Comparison of ENCODE assay signal across 23 cellular contexts in the genomic region with DNA sequence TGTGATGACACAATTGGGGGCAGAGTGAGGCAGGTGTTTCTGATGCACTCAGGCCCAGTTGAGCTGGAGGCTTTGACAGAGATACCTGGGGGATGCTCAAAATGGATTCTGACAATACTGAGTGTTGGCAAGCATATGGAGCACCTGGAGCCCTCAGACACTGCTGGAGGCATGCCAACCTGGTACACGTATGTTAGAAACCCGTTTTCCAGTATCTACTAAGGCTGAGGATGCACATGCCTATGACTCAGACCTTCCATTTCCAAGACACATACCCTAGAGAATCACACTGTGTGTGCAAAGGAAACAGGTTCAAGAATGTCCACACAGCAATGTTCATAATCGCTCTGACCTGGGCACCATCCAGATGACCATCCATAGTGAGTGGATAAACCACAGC. TPM values are rescaled to one million over a fixed set of nuclear protein-coding genes. Genes with fewer than 3 reads are reported as not detected.
"Had no signal": no experiment of that assay in that cellular context is flagged by ENCODE, and none has a peak within 500 bp of the region (broad histone marks: within the 10 kb centered on the region; RNA-seq: fewer than 3 reads in every experiment).

No MANE protein-coding gene starts in this region.

- H2AFZ ChIP-seq: hepatocyte had no signal

- H3K4me3 ChIP-seq: hepatocyte, left ventricle myocardium inferior, psoas muscle, right atrium auricular region, thoracic aorta, upper lobe of left lung had no signal

- H3K4me2 ChIP-seq: hepatocyte had no signal

- H3K36me3 ChIP-seq: left ventricle myocardium inferior, right atrium auricular region, thoracic aorta, upper lobe of left lung had no signal

- ATAC-seq: natural killer cell, psoas muscle, WTC11 had no signal

- H3K36me3 Mint-ChIP-seq: natural killer cell had no signal

- FAIRE-seq: endometrium had no signal

- DNase-seq: activated CD4-positive, alpha-beta T cell treated with anti-CD3 and anti-CD28 coated beads, Interleukin-2, amount 50 U/mL, for 48 hours; amygdala; cerebellar nuclear complex; cortex of kidney; foreskin melanocyte; glutamatergic neuron; immature natural killer cell; kidney glomerular epithelial cell; left ventricle myocardium inferior; midbrain; natural killer cell; stimulated activated CD4-positive, alpha-beta T cell treated with anti-CD3 and anti-CD28 coated beads, Interleukin-4, amount 100 ng/mL, for 24 hours; stimulated activated naive CD4-positive, alpha-beta T cell treated with Interleukin-2 at 50 U/mL for 16 hours; T1000; upper lobe of left lung had no signal

- H3K4me3 Mint-ChIP-seq: activated T-helper 1 cell treated with anti-CD3 and anti-CD28 coated beads, Interleukin-12 subunit alpha, Interleukin-12 subunit beta, Interleukin-2, Interleukin-4 antibody, amounts not matched to agents 30 ng/mL and 10 ng/mL and 1 ng/mL, durations not matched to agents 14 hours and 24 hours and 36 hours; immature natural killer cell; natural killer cell; WTC11 had no signal

- H3K27ac ChIP-seq: hepatocyte, left ventricle myocardium inferior, psoas muscle, right atrium auricular region, thoracic aorta, upper lobe of left lung had no signal

- H3K27ac Mint-ChIP-seq: activated T-helper 1 cell treated with anti-CD3 and anti-CD28 coated beads, Interleukin-12 subunit alpha, Interleukin-12 subunit beta, Interleukin-2, Interleukin-4 antibody, amounts not matched to agents 30 ng/mL and 10 ng/mL and 1 ng/mL, durations not matched to agents 14 hours and 24 hours and 36 hours; immature natural killer cell; natural killer cell; WTC11 had no signal

- H3K79me2 ChIP-seq: hepatocyte had no signal

- H3K4me1 ChIP-seq: left ventricle myocardium inferior, psoas muscle, right atrium auricular region, upper lobe of left lung had no signal

- H3K4me1 Mint-ChIP-seq: immature natural killer cell, natural killer cell had no signal

- H3K27me3 ChIP-seq: hepatocyte, right atrium auricular region, upper lobe of left lung had no signal

RNA-seq across cellular contexts. Expression of a gene that starts 58.7 kb away (rescaled TPM):
- total RNA-seq: activated T-helper 1 cell treated with anti-CD3 and anti-CD28 coated beads, Interleukin-12 subunit alpha, Interleukin-12 subunit beta, Interleukin-2, Interleukin-4 antibody, amounts not matched to agents 30 ng/mL and 10 ng/mL and 1 ng/mL, durations not matched to agents 14 hours and 24 hours and 36 hours; left ventricle myocardium inferior; osteocyte; psoas muscle; right atrium auricular region; thoracic aorta had no signal
- polyA plus RNA-seq: immature natural killer cell had no signal
